In genomic region chr5:58972301-58972700, GRCh38 we compare ENCODE assay signal across 26 cellular contexts.
A peak's percentile ranks its signal among the peaks of the same experiment; 100 is the strongest.
DNase-seq lines count a peak whose midpoint lies in the region; TF ChIP-seq lines count a peak whose summit lies in the region.
"Had no signal": no experiment of that assay in that cellular context is flagged by ENCODE, and none has a peak within 500 bp of the region (broad histone marks: within the 10 kb centered on the region; RNA-seq: fewer than 3 reads in every experiment).

No MANE protein-coding gene starts in this region.

- peak; percentile 4 for DNase-seq in NCI-H1436 treated with DMSO at 0.1 percent for 48 hours (lab: John Stamatoyannopoulos, UW)
- no peak for DNase-seq in NCI-H1436 (lab: John Stamatoyannopoulos, UW)
- DNase-seq in LHCN-M2 (ENCODE audit: low read depth), result peak; percentile 59
- peak; percentile 8 to 65 for DNase-seq in cardiac fibroblast (ENCODE audit: low read depth in 2 of 2)
- peak; percentile 5 for DNase-seq in skeletal muscle cell (ENCODE audit: low read depth)
- no peak for DNase-seq in HAP-1 (ENCODE audit: low spot score in 2 of 2)
- DNase-seq in Caco-2, result no peak
- DNase-seq in hepatic stellate cell (ENCODE audit: low spot score), result no peak
- DNase-seq: activated CD8-positive, alpha-beta T cell treated with anti-CD3 and anti-CD28 coated beads for 36 hours; activated naive CD4-positive, alpha-beta T cell treated with anti-CD3 and anti-CD28 coated beads, Interleukin-2, amount 50 U/mL, for 16 hours; activated T-cell treated with anti-CD3 and anti-CD28 coated beads, Interleukin-2, amount 50 U/mL, for 1 hour; body of pancreas; DMS53; hippocampal formation; Kasumi-1; naive thymus-derived CD4-positive, alpha-beta T cell; NCI-H146; pancreas; PC-9; sigmoid colon; stimulated activated CD4-positive, alpha-beta T cell treated with anti-CD3 and anti-CD28 coated beads, Interleukin-2, amount 100 ng/mL, for 24 hours; stimulated activated naive CD8-positive, alpha-beta T cell treated with anti-CD3 and anti-CD28 coated beads, Interleukin-15, Interleukin-2, amounts not matched to agents 100 U/mL and 50 U/mL, for 24 hours; transverse colon had no signal

- H3K36me3 ChIP-seq in HAP-1 (replicated peaks) (no peaks in the 10 kb centered on the region), Caco-2 (ENCODE audit: control insufficient read depth, insufficient read depth, low read length) (no peaks in the 10 kb centered on the region)
- H3K36me3 ChIP-seq: pancreas had no signal

- no peak overlapping the region for H3K4me3 Mint-ChIP-seq in Caco-2 (ENCODE audit: unreplicated experiment)
- H3K4me3 Mint-ChIP-seq: activated CD8-positive, alpha-beta T cell treated with anti-CD3 and anti-CD28 coated beads for 36 hours; CD14-positive monocyte; naive thymus-derived CD4-positive, alpha-beta T cell; WTC11 had no signal

- TF ChIP-seq CTCF in cardiac fibroblast (IDR thresholded peaks at IDR 0.05; ENCODE audit: low read depth, low read length), result no peak
- no peak for TF ChIP-seq CTCF in Caco-2 (IDR thresholded peaks at IDR 0.05; ENCODE audit: insufficient read depth in 1 of 2, low read depth in 1 of 2, low read length in 1 of 2, severe bottlenecking in 1 of 2, unreplicated experiment in 1 of 2)

- H3K4me1 ChIP-seq in HAP-1, result no peaks in the 10 kb centered on the region
- no peaks in the 10 kb centered on the region for H3K4me1 ChIP-seq in Caco-2
- H3K4me1 ChIP-seq: body of pancreas, pancreas had no signal

- POLR2A ChIA-PET in Caco-2 (lab: Charles Lee), result no interaction called here

- H3K27me3 Mint-ChIP-seq in Caco-2 (ENCODE audit: insufficient read depth, unreplicated experiment), result no peaks in the 10 kb centered on the region
- H3K27me3 Mint-ChIP-seq: activated CD8-positive, alpha-beta T cell treated with anti-CD3 and anti-CD28 coated beads for 36 hours; naive thymus-derived CD4-positive, alpha-beta T cell had no signal

- CTCF ChIA-PET in Caco-2 (lab: Charles Lee), result no interaction called here

- no TSS peak for BruUV-seq in Caco-2 (replicated peaks; lab: Mats Ljungman, UMichigan)

- no peaks in the 10 kb centered on the region for H3K9me3 Mint-ChIP-seq in Caco-2 (ENCODE audit: unreplicated experiment)
- H3K9me3 Mint-ChIP-seq: activated CD8-positive, alpha-beta T cell treated with anti-CD3 and anti-CD28 coated beads for 36 hours; CD14-positive monocyte; naive thymus-derived CD4-positive, alpha-beta T cell; WTC11 had no signal

- peaks cover 84% of the 10 kb centered on the region for H3K36me3 Mint-ChIP-seq in Caco-2 (ENCODE audit: insufficient read depth, unreplicated experiment)
- H3K36me3 Mint-ChIP-seq: WTC11 had no signal

- H3K9me3 ChIP-seq in HAP-1 (no peaks in the 10 kb centered on the region), Caco-2 (no peaks in the 10 kb centered on the region)
- H3K9me3 ChIP-seq: body of pancreas, pancreas, sigmoid colon, transverse colon had no signal

- in situ Hi-C loops in HAP-1 (cut with MboI; ENCODE audit: low sequenced_read_pairs), result no loop called here

- H3K4me3 ChIP-seq in cardiac fibroblast (replicated peaks in 1 of 2; ENCODE audit: low read depth in 2 of 2, low read length in 2 of 2), result no peak overlapping the region
- H3K4me3 ChIP-seq in skeletal muscle cell (ENCODE audit: low read depth, low read length), result no peak overlapping the region
- no peak overlapping the region for H3K4me3 ChIP-seq in HAP-1
- no peak overlapping the region for H3K4me3 ChIP-seq in Caco-2 (ENCODE audit: low read depth, low read length)
- H3K4me3 ChIP-seq: body of pancreas, coronary artery, pancreas, PC-9, sigmoid colon, transverse colon had no signal

- peaks cover 10% of the 10 kb centered on the region for H3K4me1 Mint-ChIP-seq in Caco-2 (ENCODE audit: low read depth, unreplicated experiment)
- H3K4me1 Mint-ChIP-seq: CD14-positive monocyte had no signal

- no peak overlapping the region for H3K27ac Mint-ChIP-seq in Caco-2 (ENCODE audit: unreplicated experiment)
- H3K27ac Mint-ChIP-seq: activated CD8-positive, alpha-beta T cell treated with anti-CD3 and anti-CD28 coated beads for 36 hours; CD14-positive monocyte; WTC11 had no signal

- H3K27me3 ChIP-seq in HAP-1 (ENCODE audit: low read depth) (no peaks in the 10 kb centered on the region; the same call in 1 of the 2 replicates), Caco-2 (replicated peaks; ENCODE audit: control insufficient read depth, insufficient read depth, low read length) (no peaks in the 10 kb centered on the region)
- H3K27me3 ChIP-seq: body of pancreas, pancreas, sigmoid colon, transverse colon had no signal

- intact Hi-C loops in Caco-2 (cut with micrococcal nuclease; ENCODE audit: unreplicated experiment), result no loop called here

Comparison
In these comparisons a context has a peak if more than half of its experiments do, and no peak if none do; other contexts are left out.
1. DNase-seq: peak in NCI-H1436 treated with DMSO at 0.1 percent for 48 hours (single experiment), LHCN-M2 (single experiment), cardiac fibroblast (2 of 2) and skeletal muscle cell (single experiment); none in NCI-H1436 (single experiment), HAP-1 (0 of 2), Caco-2 (0 of 2) and hepatic stellate cell (single experiment).